Comparison of ENCODE assay signal across 9 cellular contexts in genomic region chr5:64229163-64229774, GRCh38.
DNase-seq lines count a peak whose midpoint lies in the region; ATAC-seq and TF ChIP-seq lines count a peak whose summit lies in the region.
"Had no signal": no experiment of that assay in that cellular context is flagged by ENCODE, and none has a peak within 500 bp of the region (broad histone marks: within the 10 kb centered on the region; RNA-seq: fewer than 3 reads in every experiment).

No MANE protein-coding gene starts in this region.

- H3K36me3 Mint-ChIP-seq in progenitor cell of endocrine pancreas (ENCODE audit: insufficient read depth): peaks cover 9% of the 10 kb centered on the region

- H4K20me1 ChIP-seq in OCI-LY1 (ENCODE audit: insufficient read depth, low read length): no peaks in the 10 kb centered on the region

- TF ChIP-seq POLR2A in erythroblast (IDR thresholded peaks at IDR 0.05; ENCODE audit: low read length): no peak

- no peaks in the 10 kb centered on the region for H3K9me3 ChIP-seq in OCI-LY1 (ENCODE audit: low read length)

- H3K79me2 ChIP-seq in OCI-LY1 (ENCODE audit: insufficient read depth, low read length): no peaks in the 10 kb centered on the region

- H3K4me3 Mint-ChIP-seq in progenitor cell of endocrine pancreas (ENCODE audit: low read depth): no peak overlapping the region

- no peaks in the 10 kb centered on the region for H3K4me1 ChIP-seq in OCI-LY1 (ENCODE audit: insufficient read depth, low read length, severe bottlenecking)

- no peak overlapping the region for H3K9ac ChIP-seq in OCI-LY1 (ENCODE audit: low read length)

- no peaks in the 10 kb centered on the region for H3K9me2 ChIP-seq in OCI-LY1 (ENCODE audit: low read depth, low read length)

- DNase-seq in AG08396 (ENCODE audit: low spot score): peak; percentile 68
- DNase-seq in erythroblast (lab: John Stamatoyannopoulos, UW): peak; percentile 14 to 40
- DNase-seq in progenitor cell of endocrine pancreas (ENCODE audit: low spot score, unreplicated experiment): no peak
- no peak for DNase-seq in NCI-H526 treated with DMSO at 0.1 percent for 48 hours (lab: John Stamatoyannopoulos, UW)

- H3K4me1 Mint-ChIP-seq in progenitor cell of endocrine pancreas (ENCODE audit: low read depth): peaks cover 2% of the 10 kb centered on the region

- no peaks in the 10 kb centered on the region for H3F3A ChIP-seq in OCI-LY1 (ENCODE audit: insufficient read depth, low read length)

- TF ChIP-seq CTCF in OCI-LY1 (IDR thresholded peaks at IDR 0.05; ENCODE audit: low read length) (peak; percentile 65), progenitor cell of endocrine pancreas (IDR thresholded peaks at IDR 0.05; ENCODE audit: unreplicated experiment) (peak; percentile 88)

- ATAC-seq in GM18502 (IDR thresholded peaks at IDR 0.05; ENCODE audit: poor library complexity, unreplicated experiment) (peak; percentile 74), HG03342 (IDR thresholded peaks at IDR 0.05; ENCODE audit: unreplicated experiment) (peak; percentile 75), GM19324 (IDR thresholded peaks at IDR 0.05; ENCODE audit: low FRiP score, unreplicated experiment) (no peak)

- H3K4me3 ChIP-seq in OCI-LY1 (ENCODE audit: low read depth, low read length, poor library complexity, severe bottlenecking): no peak overlapping the region

- no peaks in the 10 kb centered on the region for H3K36me3 ChIP-seq in OCI-LY1 (ENCODE audit: insufficient read depth, low read length)

- H3K27me3 Mint-ChIP-seq in progenitor cell of endocrine pancreas: no peaks in the 10 kb centered on the region

- H3K27ac ChIP-seq in OCI-LY1 (ENCODE audit: low read depth, low read length, poor library complexity, severe bottlenecking): no peak overlapping the region
- H3K27ac ChIP-seq: HL-60 had no signal

- H3K9me3 Mint-ChIP-seq in progenitor cell of endocrine pancreas (ENCODE audit: low read depth): peaks cover 5% of the 10 kb centered on the region

- no peak overlapping the region for H2AFZ ChIP-seq in OCI-LY1 (ENCODE audit: low read length)

- no peak overlapping the region for H3K4me2 ChIP-seq in OCI-LY1 (ENCODE audit: low read length)

- no peak overlapping the region for H3K27ac Mint-ChIP-seq in progenitor cell of endocrine pancreas

- no peaks in the 10 kb centered on the region for H3K27me3 ChIP-seq in OCI-LY1 (ENCODE audit: insufficient read depth, low read length)

Comparison
In these comparisons a context has a peak if more than half of its experiments do, and no peak if none do; other contexts are left out.
1. DNase-seq: peak in AG08396 (single experiment) and erythroblast (2 of 2); none in progenitor cell of endocrine pancreas (single experiment) and NCI-H526 treated with DMSO at 0.1 percent for 48 hours (single experiment).